Comparison of ENCODE assay signal across 16 cellular contexts in the genomic region with DNA sequence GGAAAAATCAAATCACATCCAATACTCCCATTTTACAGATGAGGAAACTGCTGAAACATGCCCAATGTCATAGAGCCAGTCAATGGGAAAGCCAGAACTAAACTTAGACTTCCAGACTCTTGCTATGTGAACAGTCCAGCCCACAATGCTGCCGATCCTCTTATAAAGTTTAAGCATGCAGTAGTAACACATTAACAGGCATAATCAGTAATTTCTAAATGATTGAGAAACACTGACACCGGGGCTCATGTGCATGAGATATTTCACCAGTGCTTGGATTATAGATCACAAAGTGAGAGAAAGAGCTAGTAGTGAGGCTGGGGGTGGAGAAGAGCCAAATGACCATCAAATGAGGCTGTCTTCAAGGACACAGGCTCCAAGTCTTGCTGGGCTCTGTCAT. TPM values are rescaled to one million over a fixed set of nuclear protein-coding genes. Genes with fewer than 3 reads are reported as not detected.
DNase-seq lines count a peak whose midpoint lies in the region; ATAC-seq, FAIRE-seq and TF ChIP-seq lines count a peak whose summit lies in the region.
"Had no signal": no experiment of that assay in that cellular context is flagged by ENCODE, and none has a peak within 500 bp of the region (broad histone marks: within the 10 kb centered on the region; RNA-seq: fewer than 3 reads in every experiment).

No MANE protein-coding gene starts in this region.

- peaks cover 20% of the 10 kb centered on the region for H3K4me1 ChIP-seq in hepatocyte (ENCODE audit: insufficient read depth)
- peaks cover 0 to 44% (median 15%) of the 10 kb centered on the region in 4 donors for H3K4me1 ChIP-seq in right lobe of liver
- peaks cover 6 to 8% of the 10 kb centered on the region in 2 donors for H3K4me1 ChIP-seq in small intestine (ENCODE audit: control insufficient read depth in 2 of 2, insufficient read depth in 1 of 2, low read depth in 1 of 2, low read length in 1 of 2)

- FAIRE-seq in D721Med (lab: Jason Lieb, UNC) = peak; percentile 6
- no peak for FAIRE-seq in small intestine (lab: Jason Lieb, UNC)
- FAIRE-seq: GM12878 had no signal

- peak; percentile 54 for TF ChIP-seq POLR2A in right lobe of liver (IDR thresholded peaks at IDR 0.05)

- H3K27ac ChIP-seq in hepatocyte = no peak overlapping the region
- H3K27ac ChIP-seq in right lobe of liver = peak overlapping the region in 2 of 3 donors; percentile 21 to 74
- H3K27ac ChIP-seq in small intestine (ENCODE audit: low read depth in 1 of 2, low read length in 1 of 2) = no peak overlapping the region
- H3K27ac ChIP-seq: BLaER1 had no signal

- H3K36me3 ChIP-seq in hepatocyte (replicated peaks; ENCODE audit: insufficient read depth, low read depth) (no peaks in the 10 kb centered on the region), right lobe of liver (no peaks in the 10 kb centered on the region), small intestine (ENCODE audit: control insufficient read depth in 2 of 2, insufficient read depth in 2 of 2, low read length in 2 of 2) (no peaks in the 10 kb centered on the region)
- H3K36me3 ChIP-seq: BLaER1 had no signal

- TF ChIP-seq CTCF in D721Med (IDR thresholded peaks at IDR 0.05; ENCODE audit: insufficient read depth, missing control alignments) (no peak), hepatocyte (IDR thresholded peaks at IDR 0.05; ENCODE audit: poor library complexity) (no peak), right lobe of liver (IDR thresholded peaks at IDR 0.05) (no peak)

- H3K4me2 ChIP-seq in hepatocyte = peak overlapping the region; percentile 78
- H3K4me2 ChIP-seq: GM23338 had no signal

- no peak overlapping the region for H3K4me3 ChIP-seq in hepatocyte
- H3K4me3 ChIP-seq in right lobe of liver = no peak overlapping the region
- H3K4me3 ChIP-seq in small intestine (ENCODE audit: low read depth in 1 of 2, low read length in 2 of 2) = no peak overlapping the region
- H3K4me3 ChIP-seq: BLaER1, GM12878, GM23338 had no signal

- H3K27me3 ChIP-seq in hepatocyte = no peaks in the 10 kb centered on the region
- H3K27me3 ChIP-seq in right lobe of liver = no peaks in the 10 kb centered on the region
- H3K27me3 ChIP-seq in small intestine (ENCODE audit: control insufficient read depth in 2 of 2, insufficient read depth in 2 of 2, low read length in 2 of 2) = no peaks in the 10 kb centered on the region
- H3K27me3 ChIP-seq: BLaER1 had no signal

- H3K79me2 ChIP-seq in hepatocyte = peaks cover 44% of the 10 kb centered on the region

- no peaks in the 10 kb centered on the region for H4K20me1 ChIP-seq in hepatocyte (ENCODE audit: insufficient read depth, poor library complexity, severe bottlenecking)
- H4K20me1 ChIP-seq: BLaER1 had no signal

- no peak overlapping the region for H2AFZ ChIP-seq in hepatocyte
- H2AFZ ChIP-seq: GM23338 had no signal

- H3K9me3 ChIP-seq in hepatocyte (ENCODE audit: low read depth) (no peaks in the 10 kb centered on the region), right lobe of liver (no peaks in the 10 kb centered on the region), small intestine (ENCODE audit: control insufficient read depth, low read depth) (no peaks in the 10 kb centered on the region)
- H3K9me3 ChIP-seq: BLaER1, Caco-2 had no signal

- WGBS in hepatocyte (ENCODE audit: low lambda C conversion rate, missing lambda C conversion rate) = 61% methylated on average over 2 of the region's 2 CpGs
- WGBS in right lobe of liver (ENCODE audit: insufficient coverage, low coverage, low lambda C conversion rate, missing lambda C conversion rate) = 27% methylated on average over 2 of the region's 2 CpGs
- 20 to 62% (median 38%) methylated on average over 2 of the region's 2 CpGs for WGBS in small intestine, 3 donors

- peak; percentile 59 to 82 (median 72) for ATAC-seq in right lobe of liver
- no peak for ATAC-seq in HG02678 (IDR thresholded peaks at IDR 0.05; ENCODE audit: unreplicated experiment)
- ATAC-seq: GM12878, GM23338 had no signal

- H3K9me2 ChIP-seq in hepatocyte (replicated peaks; ENCODE audit: insufficient read depth) = no peaks in the 10 kb centered on the region

- DNase-seq in D721Med (ENCODE audit: insufficient read length, low spot score) = no peak
- peak; percentile 14 for DNase-seq in hepatocyte (ENCODE audit: low spot score)
- DNase-seq in right lobe of liver = peak in 1 of 3 donors; percentile 54
- peak; percentile 75 for DNase-seq in small intestine
- no peak for DNase-seq in stimulated activated naive CD4-positive, alpha-beta T cell (lab: John Stamatoyannopoulos, UW)
- DNase-seq in ecto neural progenitor cell (ENCODE audit: low spot score) = no peak
- DNase-seq: 8988T; AML-193; Caco-2; CD8-positive, alpha-beta memory T cell; DMS 273 treated with DMSO at 0.1 percent for 48 hours; H7 had no signal

- intact Hi-C loops in right lobe of liver (cut with DNase I) = no loop called here

RNA-seq across cellular contexts. Expression of a gene that starts 2.5 kb away (rescaled TPM):
- total RNA-seq in hepatocyte (118 and 137 TPM in 2 replicates), right lobe of liver (10 to 100 TPM; 32.3 to 70.6 (median 47.2) TPM)
- polyA plus RNA-seq in hepatocyte (84.2 and 86.4 TPM in 2 replicates), small intestine (100 to 1,000 TPM in 2 of 3 donors, 10 to 100 TPM in 1; 73.3 to 317 (median 185) TPM)

RNA-seq across cellular contexts. Expression of a gene that starts 20.6 kb away (rescaled TPM):
- 15.7 and 20.5 TPM in 2 replicates for total RNA-seq in hepatocyte
- polyA plus RNA-seq in hepatocyte = 13.8 and 14.5 TPM in 2 replicates
- 10 to 100 TPM; 27.9 to 49.1 (median 40.2) TPM for total RNA-seq in right lobe of liver
- polyA plus RNA-seq in small intestine = 1 to 10 TPM; 3.8 to 5.8 (median 4.0) TPM

Comparison
In these comparisons a context has a peak if more than half of its experiments do, and no peak if none do; other contexts are left out.
1. DNase-seq: peak in hepatocyte (single experiment) and small intestine (single experiment); none in D721Med (single experiment), stimulated activated naive CD4-positive, alpha-beta T cell (0 of 6) and ecto neural progenitor cell (single experiment).
2. H3K27ac ChIP-seq: peak in right lobe of liver (2 of 3); none in hepatocyte (single experiment) and small intestine (0 of 2).